ENCODE assay signal across 18 cellular contexts in genomic region chr2:241739177-241739576, GRCh38. TPM values are rescaled to one million over a fixed set of nuclear protein-coding genes. Genes with fewer than 3 reads are reported as not detected.
"Had no signal": no experiment of that assay in that cellular context is flagged by ENCODE, and none has a peak within 500 bp of the region (broad histone marks: within the 10 kb centered on the region; RNA-seq: fewer than 3 reads in every experiment).

No MANE protein-coding gene starts in this region.

- ATAC-seq: left lung had no signal

- H3K27me3 Mint-ChIP-seq: activated T-cell treated with anti-CD3 and anti-CD28 coated beads, Interleukin-2, amount 50 U/mL, for 24 hours; naive B cell; stimulated activated naive CD8-positive, alpha-beta T cell treated with anti-CD3 and anti-CD28 coated beads, Interleukin-15, Interleukin-2, amounts not matched to agents 100 ng/mL and 50 ng/mL, for 24 hours had no signal

- DNase-seq: activated CD4-positive, alpha-beta T cell treated with anti-CD3 and anti-CD28 coated beads for 1 hour; activated gamma-delta T cell; adrenal gland; central memory CD4-positive, alpha-beta T cell; glutamatergic neuron; hippocampal formation; naive B cell; ovary; substantia nigra; T-helper 9 cell; thyroid gland had no signal

- H3K9me3 Mint-ChIP-seq: activated T-cell treated with anti-CD3 and anti-CD28 coated beads, Interleukin-2, amount 50 U/mL, for 24 hours; naive B cell; stimulated activated naive CD8-positive, alpha-beta T cell treated with anti-CD3 and anti-CD28 coated beads, Interleukin-15, Interleukin-2, amounts not matched to agents 100 ng/mL and 50 ng/mL, for 24 hours had no signal

- H3K36me3 Mint-ChIP-seq: naive B cell had no signal

RNA-seq across cellular contexts. Expression of gene GAL3ST2, which starts 37.4 kb away (rescaled TPM):
- total RNA-seq: astrocyte, dermis microvascular lymphatic vessel endothelial cell, left lung, mesenteric fat pad, thyroid gland had no signal
- polyA plus RNA-seq: lung had no signal
